14 cellular contexts compared by ENCODE assay signal in the genomic region with DNA sequence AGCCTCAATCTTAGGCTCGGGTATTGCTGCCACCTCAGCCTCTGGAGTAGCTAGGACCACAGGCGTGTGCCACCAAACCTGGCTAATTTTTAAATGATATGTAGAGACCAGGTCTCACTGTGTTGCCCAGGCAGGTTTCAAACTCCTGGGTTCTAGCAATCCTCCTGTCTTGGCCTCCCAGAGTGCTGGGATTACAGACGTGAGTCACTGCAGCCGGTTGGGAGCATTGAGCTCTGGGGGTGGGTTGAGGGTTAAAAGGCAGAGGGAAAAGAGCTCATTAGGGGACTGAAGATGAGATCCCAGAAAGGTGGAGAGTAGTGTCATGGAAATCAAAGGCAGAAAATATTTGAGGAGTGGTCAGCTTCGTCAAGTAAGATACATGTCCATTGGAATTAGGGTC. TPM values are rescaled to one million over a fixed set of nuclear protein-coding genes. Genes with fewer than 3 reads are reported as not detected.
DNase-seq lines count a peak whose midpoint lies in the region; FAIRE-seq and TF ChIP-seq lines count a peak whose summit lies in the region.
"Had no signal": no experiment of that assay in that cellular context is flagged by ENCODE, and none has a peak within 500 bp of the region (broad histone marks: within the 10 kb centered on the region; RNA-seq: fewer than 3 reads in every experiment).

No MANE protein-coding gene starts in this region.

- H3K9me2 ChIP-seq in Loucy (replicated peaks; ENCODE audit: low read depth, low read length) = no peaks in the 10 kb centered on the region

- H3K27ac Mint-ChIP-seq in astrocyte (ENCODE audit: unreplicated experiment) = peak overlapping the region; percentile 3
- H3K27ac Mint-ChIP-seq in activated T-helper 1 cell treated with anti-CD3 and anti-CD28 coated beads, Interleukin-12 subunit alpha, Interleukin-12 subunit beta, Interleukin-2, Interleukin-4 antibody, amounts not matched to agents 30 ng/mL and 10 ng/mL and 1 ng/mL, durations not matched to agents 14 hours and 24 hours and 36 hours = no peak overlapping the region
- H3K27ac Mint-ChIP-seq: CD4-positive, alpha-beta memory T cell had no signal

- no peak overlapping the region for H3K4me3 Mint-ChIP-seq in astrocyte (ENCODE audit: unreplicated experiment)
- H3K4me3 Mint-ChIP-seq in activated T-helper 1 cell treated with anti-CD3 and anti-CD28 coated beads, Interleukin-12 subunit alpha, Interleukin-12 subunit beta, Interleukin-2, Interleukin-4 antibody, amounts not matched to agents 30 ng/mL and 10 ng/mL and 1 ng/mL, durations not matched to agents 14 hours and 24 hours and 36 hours = no peak overlapping the region
- H3K4me3 Mint-ChIP-seq: CD4-positive, alpha-beta memory T cell had no signal

- no peak overlapping the region for H2BK15ac ChIP-seq in mesenchymal stem cell (ENCODE audit: low read depth, poor library complexity, severe bottlenecking)

- intact Hi-C loops in activated T-helper 1 cell treated with anti-CD3 and anti-CD28 coated beads, Interleukin-12 subunit alpha, Interleukin-12 subunit beta, Interleukin-2, Interleukin-4 antibody, amounts not matched to agents 30 ng/mL and 10 ng/mL and 1 ng/mL, durations not matched to agents 14 hours and 24 hours and 36 hours (cut with micrococcal nuclease) = no loop called here

- H3K27ac ChIP-seq in astrocyte (ENCODE audit: low read depth, low read length) (no peak overlapping the region), mesenchymal stem cell (ENCODE audit: low read length, poor library complexity, severe bottlenecking) (no peak overlapping the region)
- H3K27ac ChIP-seq: A549, C4-2B had no signal

- H3K4me1 ChIP-seq in Loucy (ENCODE audit: insufficient read depth, low read length, poor library complexity, severe bottlenecking) = peaks cover 14% of the 10 kb centered on the region
- no peaks in the 10 kb centered on the region for H3K4me1 ChIP-seq in astrocyte (ENCODE audit: insufficient read depth, low read length)
- H3K4me1 ChIP-seq in mesenchymal stem cell (ENCODE audit: control insufficient read depth, insufficient read depth, low read depth, low read length) = no peaks in the 10 kb centered on the region
- H3K4me1 ChIP-seq: A549, BE2C had no signal

- H3K9me3 Mint-ChIP-seq in astrocyte (ENCODE audit: unreplicated experiment) = no peaks in the 10 kb centered on the region
- no peaks in the 10 kb centered on the region for H3K9me3 Mint-ChIP-seq in activated T-helper 1 cell treated with anti-CD3 and anti-CD28 coated beads, Interleukin-12 subunit alpha, Interleukin-12 subunit beta, Interleukin-2, Interleukin-4 antibody, amounts not matched to agents 30 ng/mL and 10 ng/mL and 1 ng/mL, durations not matched to agents 14 hours and 24 hours and 36 hours
- H3K9me3 Mint-ChIP-seq: CD4-positive, alpha-beta memory T cell had no signal

- WGBS in mesenchymal stem cell = 87% methylated on average over 5 of the region's 5 CpGs

- no peaks in the 10 kb centered on the region for H3K36me3 Mint-ChIP-seq in astrocyte (ENCODE audit: low read depth, unreplicated experiment)
- H3K36me3 Mint-ChIP-seq in activated T-helper 1 cell treated with anti-CD3 and anti-CD28 coated beads, Interleukin-12 subunit alpha, Interleukin-12 subunit beta, Interleukin-2, Interleukin-4 antibody, amounts not matched to agents 30 ng/mL and 10 ng/mL and 1 ng/mL, durations not matched to agents 14 hours and 24 hours and 36 hours (ENCODE audit: low read depth) = peaks cover 43% of the 10 kb centered on the region
- H3K36me3 Mint-ChIP-seq: CD4-positive, alpha-beta memory T cell had no signal

- peaks cover 43% of the 10 kb centered on the region for H4K20me1 ChIP-seq in Loucy (ENCODE audit: insufficient read depth, low read length, poor library complexity, severe bottlenecking)
- no peaks in the 10 kb centered on the region for H4K20me1 ChIP-seq in astrocyte (ENCODE audit: insufficient read depth, low read length)

- H3K27me3 ChIP-seq in Loucy (ENCODE audit: insufficient read depth, low read length, poor library complexity, severe bottlenecking) (no peaks in the 10 kb centered on the region), astrocyte (ENCODE audit: insufficient read depth, low read length) (no peaks in the 10 kb centered on the region), mesenchymal stem cell (ENCODE audit: control insufficient read depth in 1 of 2, insufficient read depth in 1 of 2, low read length in 2 of 2) (no peaks in the 10 kb centered on the region)
- H3K27me3 ChIP-seq: BE2C had no signal

- no peak overlapping the region for H3K23ac ChIP-seq in mesenchymal stem cell (ENCODE audit: low read length in 2 of 2)

- DNase-seq in astrocyte (ENCODE audit: low read depth) = no peak
- DNase-seq in mesenchymal stem cell = no peak
- no peak for DNase-seq in globus pallidus (ENCODE audit: low spot score)
- no peak for DNase-seq in activated T-helper 1 cell treated with anti-CD3 and anti-CD28 coated beads, Interleukin-12 subunit alpha, Interleukin-12 subunit beta, Interleukin-2, Interleukin-4 antibody, amounts not matched to agents 30 ng/mL and 10 ng/mL and 1 ng/mL, durations not matched to agents 14 hours and 24 hours and 36 hours (ENCODE audit: low spot score)
- DNase-seq in cortex of kidney (lab: John Stamatoyannopoulos, UW) = no peak
- DNase-seq: BE2C; CD4-positive, alpha-beta memory T cell; DMS79 had no signal

- FAIRE-seq in astrocyte (lab: Jason Lieb, UNC) = no peak
- FAIRE-seq: A549, GM12878, GM18507, H54 had no signal

- H3K4me3 ChIP-seq in Loucy (ENCODE audit: low read length, poor library complexity, severe bottlenecking) = no peak overlapping the region
- H3K4me3 ChIP-seq in astrocyte (ENCODE audit: insufficient read depth, low read depth, low read length) = no peak overlapping the region
- no peak overlapping the region for H3K4me3 ChIP-seq in mesenchymal stem cell (ENCODE audit: insufficient read depth in 1 of 2, low read depth in 1 of 2, low read length in 2 of 2)
- H3K4me3 ChIP-seq: A549, GM12878 had no signal

- H2BK5ac ChIP-seq in mesenchymal stem cell (ENCODE audit: low read depth, low read length, poor library complexity, severe bottlenecking) = no peak overlapping the region

- no peak overlapping the region for H2AK5ac ChIP-seq in mesenchymal stem cell (ENCODE audit: low read length, severe bottlenecking)

- no peak overlapping the region for H3K14ac ChIP-seq in mesenchymal stem cell (ENCODE audit: low read length in 2 of 2)

- H3K36me3 ChIP-seq in Loucy (ENCODE audit: insufficient read depth, low read length) (peaks cover 45% of the 10 kb centered on the region; the same call in 1 of the 2 replicates), astrocyte (ENCODE audit: insufficient read depth, low read length) (peaks cover 3% of the 10 kb centered on the region), mesenchymal stem cell (ENCODE audit: control insufficient read depth in 1 of 2, insufficient read depth in 2 of 2, low read depth in 1 of 2, low read length in 2 of 2) (peaks cover 0 to 11% of the 10 kb centered on the region in 2 experiments)
- H3K36me3 ChIP-seq: BE2C had no signal

- no peak overlapping the region for H3K4ac ChIP-seq in mesenchymal stem cell (ENCODE audit: low read depth in 1 of 2, low read length in 2 of 2)

- H3K9ac ChIP-seq in Loucy (ENCODE audit: low read depth, low read length, poor library complexity, severe bottlenecking) (no peak overlapping the region), astrocyte (ENCODE audit: low read length) (no peak overlapping the region), mesenchymal stem cell (ENCODE audit: low read length) (no peak overlapping the region)

- no peak overlapping the region for H4K91ac ChIP-seq in mesenchymal stem cell (ENCODE audit: low read length)

- peaks cover 9% of the 10 kb centered on the region for H3K4me1 Mint-ChIP-seq in astrocyte (ENCODE audit: low read depth, unreplicated experiment)
- H3K4me1 Mint-ChIP-seq in activated T-helper 1 cell treated with anti-CD3 and anti-CD28 coated beads, Interleukin-12 subunit alpha, Interleukin-12 subunit beta, Interleukin-2, Interleukin-4 antibody, amounts not matched to agents 30 ng/mL and 10 ng/mL and 1 ng/mL, durations not matched to agents 14 hours and 24 hours and 36 hours (ENCODE audit: low read depth) = peaks cover 22% of the 10 kb centered on the region
- H3K4me1 Mint-ChIP-seq: CD4-positive, alpha-beta memory T cell had no signal

- TF ChIP-seq CTCF in Loucy (conservative IDR thresholded peaks at IDR 0.05; ENCODE audit: low read length) (no peak), astrocyte (IDR thresholded peaks at IDR 0.05; ENCODE audit: insufficient read depth, low read depth, low read length) (no peak)

- H3K27me3 Mint-ChIP-seq in astrocyte (ENCODE audit: low read depth, unreplicated experiment) = no peaks in the 10 kb centered on the region
- no peaks in the 10 kb centered on the region for H3K27me3 Mint-ChIP-seq in activated T-helper 1 cell treated with anti-CD3 and anti-CD28 coated beads, Interleukin-12 subunit alpha, Interleukin-12 subunit beta, Interleukin-2, Interleukin-4 antibody, amounts not matched to agents 30 ng/mL and 10 ng/mL and 1 ng/mL, durations not matched to agents 14 hours and 24 hours and 36 hours (ENCODE audit: insufficient read depth)
- H3K27me3 Mint-ChIP-seq: CD4-positive, alpha-beta memory T cell had no signal

- H3K4me2 ChIP-seq in Loucy (ENCODE audit: low read depth, low read length, poor library complexity, severe bottlenecking) = peak overlapping the region; percentile 38
- H3K4me2 ChIP-seq in astrocyte (ENCODE audit: low read length) = no peak overlapping the region
- no peak overlapping the region for H3K4me2 ChIP-seq in mesenchymal stem cell (ENCODE audit: low read length, poor library complexity, severe bottlenecking)
- H3K4me2 ChIP-seq: A549 had no signal

- no peak overlapping the region for H2BK12ac ChIP-seq in mesenchymal stem cell (ENCODE audit: low read length in 2 of 2)

- H2BK120ac ChIP-seq in mesenchymal stem cell (ENCODE audit: low read depth, low read length) = no peak overlapping the region

- peaks cover 9% of the 10 kb centered on the region for H3K79me1 ChIP-seq in mesenchymal stem cell (replicated peaks; ENCODE audit: low read length, poor library complexity, severe bottlenecking)

- H3K18ac ChIP-seq in mesenchymal stem cell (ENCODE audit: low read depth in 1 of 2, low read length in 2 of 2) = no peak overlapping the region

- H4K8ac ChIP-seq in mesenchymal stem cell (ENCODE audit: low read length) = peak overlapping the region; percentile 9

- no peaks in the 10 kb centered on the region for H3K9me3 ChIP-seq in Loucy (ENCODE audit: insufficient read depth, low read depth, low read length)
- no peaks in the 10 kb centered on the region for H3K9me3 ChIP-seq in astrocyte (ENCODE audit: insufficient read depth, low read depth, low read length)
- H3K9me3 ChIP-seq in mesenchymal stem cell (ENCODE audit: control insufficient read depth, low read length) = no peaks in the 10 kb centered on the region
- H3K9me3 ChIP-seq: A549, BE2C had no signal

- H3F3A ChIP-seq in Loucy (ENCODE audit: low read depth) = no peaks in the 10 kb centered on the region

- H3K79me2 ChIP-seq in Loucy (ENCODE audit: insufficient read depth, low read length) (peaks cover 56% of the 10 kb centered on the region), astrocyte (ENCODE audit: insufficient read depth, low read length) (peaks cover 3% of the 10 kb centered on the region)

- no peak overlapping the region for H2AFZ ChIP-seq in Loucy (ENCODE audit: low read length)
- H2AFZ ChIP-seq in astrocyte (ENCODE audit: low read depth, low read length) = no peak overlapping the region
- no peak overlapping the region for H2AFZ ChIP-seq in mesenchymal stem cell (ENCODE audit: low read depth, low read length)

RNA-seq across cellular contexts. Expression of a gene that starts 7.1 kb away (rescaled TPM):
- total RNA-seq in astrocyte = 1.9 and 2.4 TPM in 2 replicates
- 1.2 TPM for polyA plus RNA-seq in mesenchymal stem cell (2013, experiment 1 of 2)
- 1.1 TPM for polyA plus RNA-seq in mesenchymal stem cell (2013, experiment 2 of 2)
- 49.7 and 50.2 TPM in 2 replicates for total RNA-seq in activated T-helper 1 cell treated with anti-CD3 and anti-CD28 coated beads, Interleukin-12 subunit alpha, Interleukin-12 subunit beta, Interleukin-2, Interleukin-4 antibody, amounts not matched to agents 30 ng/mL and 10 ng/mL and 1 ng/mL, durations not matched to agents 14 hours and 24 hours and 36 hours

RNA-seq across cellular contexts. Expression of a gene that starts 48.7 kb away (rescaled TPM):
- 88.2 and 94.5 TPM in 2 replicates for total RNA-seq in astrocyte
- polyA plus RNA-seq in mesenchymal stem cell (2013, experiment 1 of 2) = 55.2 TPM
- 53.6 TPM for polyA plus RNA-seq in mesenchymal stem cell (2013, experiment 2 of 2)
- 62.1 and 62.6 TPM in 2 replicates for total RNA-seq in activated T-helper 1 cell treated with anti-CD3 and anti-CD28 coated beads, Interleukin-12 subunit alpha, Interleukin-12 subunit beta, Interleukin-2, Interleukin-4 antibody, amounts not matched to agents 30 ng/mL and 10 ng/mL and 1 ng/mL, durations not matched to agents 14 hours and 24 hours and 36 hours

RNA-seq across cellular contexts. Expression of a gene that starts 48.8 kb away (rescaled TPM):
- 299 and 337 TPM in 2 replicates for total RNA-seq in astrocyte
- polyA plus RNA-seq in mesenchymal stem cell (2013, experiment 1 of 2) = 399 TPM
- polyA plus RNA-seq in mesenchymal stem cell (2013, experiment 2 of 2) = 420 TPM
- total RNA-seq in activated T-helper 1 cell treated with anti-CD3 and anti-CD28 coated beads, Interleukin-12 subunit alpha, Interleukin-12 subunit beta, Interleukin-2, Interleukin-4 antibody, amounts not matched to agents 30 ng/mL and 10 ng/mL and 1 ng/mL, durations not matched to agents 14 hours and 24 hours and 36 hours = 258 and 268 TPM in 2 replicates

RNA-seq across cellular contexts. Expression of a gene that starts 51.5 kb away (rescaled TPM):
- total RNA-seq in astrocyte = 1.3 and 1.7 TPM in 2 replicates
- 1.2 TPM for polyA plus RNA-seq in mesenchymal stem cell (2013, experiment 1 of 2)
- 1.1 TPM for polyA plus RNA-seq in mesenchymal stem cell (2013, experiment 2 of 2)
- total RNA-seq in activated T-helper 1 cell treated with anti-CD3 and anti-CD28 coated beads, Interleukin-12 subunit alpha, Interleukin-12 subunit beta, Interleukin-2, Interleukin-4 antibody, amounts not matched to agents 30 ng/mL and 10 ng/mL and 1 ng/mL, durations not matched to agents 14 hours and 24 hours and 36 hours = 0.15 TPM in 1 of 2 replicates, not detected in the other
- polyA plus RNA-seq: A549 had no signal

RNA-seq across cellular contexts. Expression of a gene that starts 56.4 kb away (rescaled TPM):
- total RNA-seq in astrocyte = 55.1 and 57.8 TPM in 2 replicates
- polyA plus RNA-seq in mesenchymal stem cell (2013, experiment 1 of 2) = 55.9 TPM
- polyA plus RNA-seq in mesenchymal stem cell (2013, experiment 2 of 2) = 60.5 TPM
- 80.8 and 85.7 TPM in 2 replicates for total RNA-seq in activated T-helper 1 cell treated with anti-CD3 and anti-CD28 coated beads, Interleukin-12 subunit alpha, Interleukin-12 subunit beta, Interleukin-2, Interleukin-4 antibody, amounts not matched to agents 30 ng/mL and 10 ng/mL and 1 ng/mL, durations not matched to agents 14 hours and 24 hours and 36 hours

Comparison
In these comparisons a context has a peak if more than half of its experiments do, and no peak if none do; other contexts are left out.
1. RNA of a gene that starts 7.1 kb away (total RNA-seq): 49.7 to 50.2 TPM in activated T-helper 1 cell treated with anti-CD3 and anti-CD28 coated beads, Interleukin-12 subunit alpha, Interleukin-12 subunit beta, Interleukin-2, Interleukin-4 antibody, amounts not matched to agents 30 ng/mL and 10 ng/mL and 1 ng/mL, durations not matched to agents 14 hours and 24 hours and 36 hours; 1.9 to 2.4 TPM in astrocyte; every median in the first group is over 10 times any median in the second.